Comparison of ENCODE assay signal across 8 cellular contexts in genomic region chr19:2149980-2150793, GRCh38. TPM values are rescaled to one million over a fixed set of nuclear protein-coding genes. Genes with fewer than 3 reads are reported as not detected.
A peak's percentile ranks its signal among the peaks of the same experiment; 100 is the strongest.
DNase-seq lines count a peak whose midpoint lies in the region; ATAC-seq, FAIRE-seq and TF ChIP-seq lines count a peak whose summit lies in the region.

No MANE protein-coding gene starts in this region.

- H3K4me2 ChIP-seq in astrocyte (ENCODE audit: low read length) (peak overlapping the region; percentile 96), HepG2 (ENCODE audit: low read depth, low read length) (peak overlapping the region; percentile 96)

- TF ChIP-seq EP300 in HepG2 (IDR thresholded peaks at IDR 0.05; ENCODE audit: low read depth in 2 of 2, low read length in 2 of 2) (no peak), HepG2 (CRISPR knock-in tag; IDR thresholded peaks at IDR 0.05; ENCODE audit: borderline replicate concordance) (no peak), tibial nerve (IDR thresholded peaks at IDR 0.05) (no peak)

- H3K9ac ChIP-seq in astrocyte (ENCODE audit: low read length) = peak overlapping the region; percentile 95
- H3K9ac ChIP-seq in HepG2 (ENCODE audit: insufficient read depth, low read depth, low read length) = peak overlapping the region; percentile 99

- WGBS in HepG2 (ENCODE audit: low lambda C conversion rate) = 9% methylated on average over 19 of the region's 30 CpGs
- WGBS in tibial nerve, 2 donors = 16 to 28% methylated on average over 20 to 30 of the region's 30 CpGs

- peaks cover 3% of the 10 kb centered on the region for H3K36me3 Mint-ChIP-seq in astrocyte (ENCODE audit: low read depth, unreplicated experiment)

- H3K27me3 ChIP-seq in astrocyte (ENCODE audit: insufficient read depth, low read length) (no peaks in the 10 kb centered on the region), HepG2 (ENCODE audit: control insufficient read depth in 1 of 2, insufficient read depth in 2 of 2, low read length in 2 of 2) (no peaks in the 10 kb centered on the region; a peak in 1 of 5 replicates), tibial nerve (no peaks in the 10 kb centered on the region)

- TF ChIP-seq POLR2A in HepG2 (IDR thresholded peaks at IDR 0.05; ENCODE audit: insufficient read depth in 1 of 2, low read depth in 2 of 2, low read length in 2 of 2) (no peak), tibial nerve (IDR thresholded peaks at IDR 0.05) (no peak)

- H3K27ac Mint-ChIP-seq in astrocyte (ENCODE audit: unreplicated experiment) = peak overlapping the region; percentile 95

- no peak for TF ChIP-seq CTCF in astrocyte (IDR thresholded peaks at IDR 0.05; ENCODE audit: insufficient read depth, low read depth, low read length)
- TF ChIP-seq CTCF in HepG2 (CRISPR knock-in tag; IDR thresholded peaks at IDR 0.05) = no peak
- no peak for TF ChIP-seq CTCF in tibial nerve (IDR thresholded peaks at IDR 0.05)

- no peaks in the 10 kb centered on the region for H3K9me3 Mint-ChIP-seq in astrocyte (ENCODE audit: unreplicated experiment)

- CTCF ChIA-PET in HepG2 (lab: Yijun Ruan, JAX; ENCODE audit: low intra/inter-chr PET ratio, low total read pairs) = no interaction called here

- H3K4me1 ChIP-seq in astrocyte (ENCODE audit: insufficient read depth, low read length) (peaks cover 17% of the 10 kb centered on the region), HepG2 (ENCODE audit: insufficient read depth, low read length) (peaks cover 63% of the 10 kb centered on the region), tibial nerve (peaks cover 0 to 51% (median 29%) of the 10 kb centered on the region in 4 donors)

- H3K79me2 ChIP-seq in astrocyte (ENCODE audit: insufficient read depth, low read length) (peaks cover 60% of the 10 kb centered on the region), HepG2 (ENCODE audit: insufficient read depth, low read length) (peaks cover 56% of the 10 kb centered on the region)

- peaks cover 55% of the 10 kb centered on the region for H4K20me1 ChIP-seq in astrocyte (ENCODE audit: insufficient read depth, low read length)
- peaks cover 31% of the 10 kb centered on the region for H4K20me1 ChIP-seq in HepG2 (ENCODE audit: insufficient read depth, low read length)

- peaks cover 2% of the 10 kb centered on the region for H3K36me3 ChIP-seq in astrocyte (ENCODE audit: insufficient read depth, low read length)
- peaks cover 3 to 9% of the 10 kb centered on the region in 2 experiments; a peak in 2 of 5 replicates for H3K36me3 ChIP-seq in HepG2 (replicated peaks in 1 of 2; ENCODE audit: control insufficient read depth in 1 of 2, insufficient read depth in 2 of 2, low read length in 2 of 2)
- H3K36me3 ChIP-seq in tibial nerve = peaks cover 0 to 7% (median 0%) of the 10 kb centered on the region in 3 donors

- POLR2A ChIA-PET in HepG2 (lab: Yijun Ruan, JAX) = interaction anchor here (0.9 kb wide), 1 partner anchor 15 kb away, joined by 3 read pairs; no protein-coding TSS in a partner anchor

- H3K4me1 Mint-ChIP-seq in astrocyte (ENCODE audit: low read depth, unreplicated experiment) = peaks cover 22% of the 10 kb centered on the region

- DNase-seq in Ammon's horn (ENCODE audit: low spot score) (peak; percentile 29), HK-2 (ENCODE audit: unreplicated experiment) (peak; percentile 44), astrocyte (ENCODE audit: low read depth) (no peak), HepG2 (ENCODE audit: low spot score) (no peak), tibial nerve (ENCODE audit: low spot score in 2 of 2) (no peak), hippocampal formation (lab: John Stamatoyannopoulos, UW) (no peak), G401 (ENCODE audit: low spot score) (no peak)

- H3K4me3 Mint-ChIP-seq in astrocyte (ENCODE audit: unreplicated experiment) = peak overlapping the region; percentile 92

- BruUV-seq in HepG2 (replicated peaks; lab: Mats Ljungman, UMichigan) = no TSS peak

- TF ChIP-seq RAD21 in HepG2 (CRISPR knock-in tag; IDR thresholded peaks at IDR 0.05) = no peak

- H3K4me3 ChIP-seq in astrocyte (ENCODE audit: insufficient read depth, low read depth, low read length) (peak overlapping the region; percentile 91), HepG2 (replicated peaks in 1 of 3; ENCODE audit: insufficient read depth in 1 of 3, low read depth in 2 of 3, low read length in 3 of 3) (peak overlapping the region; percentile 85 to 100 (median 97)), tibial nerve (peak overlapping the region; percentile 78 to 99 (median 94))

- H3K27ac ChIP-seq in astrocyte (ENCODE audit: low read depth, low read length) (peak overlapping the region; percentile 85), HepG2 (ENCODE audit: extremely low read length, insufficient read depth, low read length) (peak overlapping the region; percentile 76), tibial nerve (peak overlapping the region; percentile 69 to 90 (median 75))

- intact Hi-C loops in HepG2 (cut with micrococcal nuclease; ENCODE audit: unreplicated experiment) = loop anchor here (10.0 kb wide), 2 partner anchors 85 to 135 kb away; partner anchors contain the start of genes BTBD2, PLEKHJ1 and SF3A2

- no peak for FAIRE-seq in astrocyte (lab: Jason Lieb, UNC)
- FAIRE-seq in HepG2 (lab: Jason Lieb, UNC) = no peak

- H2AFZ ChIP-seq in astrocyte (ENCODE audit: low read depth, low read length) (no peak overlapping the region), HepG2 (ENCODE audit: low read length) (no peak overlapping the region)

- no peaks in the 10 kb centered on the region for H3K27me3 Mint-ChIP-seq in astrocyte (ENCODE audit: low read depth, unreplicated experiment)

- ATAC-seq in HepG2 = no peak
- no peak for ATAC-seq in GM21447 (IDR thresholded peaks at IDR 0.05; ENCODE audit: unreplicated experiment)

- in situ Hi-C loops in HepG2 (cut with HindIII; ENCODE audit: extremely low pct_ligation_motif_present, low pct_unique_long_range_greater_than_20kb) (loop anchor here (10.0 kb wide), 1 partner anchor 165 kb away; no protein-coding TSS in a partner anchor), G401 (cut with HindIII; ENCODE audit: low sequenced_read_pairs) (no loop called here)

- H3K9me3 ChIP-seq in astrocyte (ENCODE audit: insufficient read depth, low read depth, low read length) = no peaks in the 10 kb centered on the region
- H3K9me3 ChIP-seq in HepG2 (ENCODE audit: low read length) = no peaks in the 10 kb centered on the region
- no peaks in the 10 kb centered on the region for H3K9me3 ChIP-seq in tibial nerve

RNA-seq across cellular contexts. Expression of gene AP3D1, which starts 1.2 kb away (rescaled TPM):
- 162 and 167 TPM in 2 replicates for total RNA-seq in astrocyte
- 73.5 and 82.6 TPM in 2 replicates for total RNA-seq in HepG2 (2016; rRNA removed; fragmentation: Illumina TruSeq; extraction: Trizol)
- 30.1 and 33.5 TPM in 2 replicates for total RNA-seq in HepG2 (2016; cell fraction: cytosol; rRNA removed; fragmentation: Illumina TruSeq; extraction: Trizol; ENCODE audit: low read depth)
- total RNA-seq in HepG2 (2016; cell fraction: insoluble cytoplasmic fraction; rRNA removed; fragmentation: Illumina TruSeq; extraction: Trizol) = 55.4 and 84.4 TPM in 2 replicates
- total RNA-seq in HepG2 (2016; cell fraction: membrane; rRNA removed; fragmentation: Illumina TruSeq; extraction: Trizol) = 61.4 and 65.9 TPM in 2 replicates
- 44.7 and 54.3 TPM in 2 replicates for total RNA-seq in HepG2 (2016; cell fraction: nucleus; rRNA removed; fragmentation: Illumina TruSeq; extraction: Trizol)
- polyA plus RNA-seq in HepG2 (2011; rRNA removed) = 68.0 and 78.6 TPM in 2 replicates
- 50.1 and 66.2 TPM in 2 replicates for polyA plus RNA-seq in HepG2 (2011; cell fraction: cytosol; rRNA removed)
- polyA plus RNA-seq in HepG2 (2011; cell fraction: nucleus; rRNA removed) = 236 and 270 TPM in 2 replicates
- polyA plus RNA-seq in HepG2 (2012) = 61.5 and 82.7 TPM in 2 replicates
- polyA plus RNA-seq in HepG2 (2016; cell fraction: cytosol; fragmentation: Illumina TruSeq; extraction: Trizol; ENCODE audit: low read depth) = 11.6 and 13.9 TPM in 2 replicates
- polyA plus RNA-seq in HepG2 (2016; cell fraction: insoluble cytoplasmic fraction; fragmentation: Illumina TruSeq; extraction: Trizol; ENCODE audit: low read depth) = 71.2 and 87.4 TPM in 2 replicates
- 38.5 and 41.5 TPM in 2 replicates for polyA plus RNA-seq in HepG2 (2016; cell fraction: membrane; fragmentation: Illumina TruSeq; extraction: Trizol; ENCODE audit: low read depth)
- polyA plus RNA-seq in HepG2 (2016; cell fraction: nucleus; fragmentation: Illumina TruSeq; extraction: Trizol; ENCODE audit: insufficient read depth, low read depth) = 139 and 143 TPM in 2 replicates
- 72.3 and 142 TPM in 2 replicates for polyA minus RNA-seq in HepG2 (2011; rRNA and poly(A)+ RNA removed; ENCODE audit: low replicate concordance)
- 54.0 and 70.6 TPM in 2 replicates for polyA minus RNA-seq in HepG2 (2011; cell fraction: cytosol; rRNA and poly(A)+ RNA removed)
- 44.3 and 51.8 TPM in 2 replicates for polyA minus RNA-seq in HepG2 (2011; cell fraction: nucleus; rRNA and poly(A)+ RNA removed)
- 100 to 1,000 TPM in 1 of 4 donors, 10 to 100 TPM in 3; 75.2 to 127 (median 83.3) TPM for total RNA-seq in tibial nerve
- 195 and 235 TPM in 2 replicates for total RNA-seq in G401 (2014; rRNA removed; shearing (Covaris generic))

RNA-seq across cellular contexts. Expression of gene DOT1L, which starts 13.5 kb away (rescaled TPM):
- total RNA-seq in astrocyte (21.7 and 25.6 TPM in 2 replicates), HepG2 (2016; rRNA removed; fragmentation: Illumina TruSeq; extraction: Trizol) (7.5 and 9.7 TPM in 2 replicates), tibial nerve (10 to 100 TPM; 13.8 to 59.4 (median 18.1) TPM)
- total RNA-seq in HepG2 (2016; cell fraction: cytosol; rRNA removed; fragmentation: Illumina TruSeq; extraction: Trizol; ENCODE audit: low read depth) = 20.6 and 20.7 TPM in 2 replicates
- total RNA-seq in HepG2 (2016; cell fraction: insoluble cytoplasmic fraction; rRNA removed; fragmentation: Illumina TruSeq; extraction: Trizol) = 6.4 and 8.2 TPM in 2 replicates
- 12.0 and 15.8 TPM in 2 replicates for total RNA-seq in HepG2 (2016; cell fraction: membrane; rRNA removed; fragmentation: Illumina TruSeq; extraction: Trizol)
- 12.3 and 14.9 TPM in 2 replicates for total RNA-seq in HepG2 (2016; cell fraction: nucleus; rRNA removed; fragmentation: Illumina TruSeq; extraction: Trizol)
- polyA plus RNA-seq in HepG2 (2011; rRNA removed) = 14.6 and 17.9 TPM in 2 replicates
- polyA plus RNA-seq in HepG2 (2011; cell fraction: cytosol; rRNA removed) = 6.1 and 9.5 TPM in 2 replicates
- 138 and 210 TPM in 2 replicates for polyA plus RNA-seq in HepG2 (2011; cell fraction: nucleus; rRNA removed)
- polyA plus RNA-seq in HepG2 (2012) = 22.3 and 23.3 TPM in 2 replicates
- polyA plus RNA-seq in HepG2 (2016; cell fraction: cytosol; fragmentation: Illumina TruSeq; extraction: Trizol; ENCODE audit: low read depth) = 2.5 and 3.3 TPM in 2 replicates
- polyA plus RNA-seq in HepG2 (2016; cell fraction: insoluble cytoplasmic fraction; fragmentation: Illumina TruSeq; extraction: Trizol; ENCODE audit: low read depth) = 10.5 and 15.3 TPM in 2 replicates
- 7.1 TPM in 2 replicates for polyA plus RNA-seq in HepG2 (2016; cell fraction: membrane; fragmentation: Illumina TruSeq; extraction: Trizol; ENCODE audit: low read depth)
- 76.0 and 84.3 TPM in 2 replicates for polyA plus RNA-seq in HepG2 (2016; cell fraction: nucleus; fragmentation: Illumina TruSeq; extraction: Trizol; ENCODE audit: insufficient read depth, low read depth)
- 36.8 and 45.6 TPM in 2 replicates for polyA minus RNA-seq in HepG2 (2011; rRNA and poly(A)+ RNA removed; ENCODE audit: low replicate concordance)
- 21.6 and 26.0 TPM in 2 replicates for polyA minus RNA-seq in HepG2 (2011; cell fraction: cytosol; rRNA and poly(A)+ RNA removed)
- 30.1 and 31.9 TPM in 2 replicates for polyA minus RNA-seq in HepG2 (2011; cell fraction: nucleus; rRNA and poly(A)+ RNA removed)
- total RNA-seq in G401 (2014; rRNA removed; shearing (Covaris generic)) = 12.1 and 14.8 TPM in 2 replicates

RNA-seq across cellular contexts. Expression of gene IZUMO4, which starts 53.5 kb away (rescaled TPM):
- total RNA-seq in astrocyte (5.6 and 5.8 TPM in 2 replicates), HepG2 (2016; rRNA removed; fragmentation: Illumina TruSeq; extraction: Trizol) (0.24 and 0.77 TPM in 2 replicates), tibial nerve (10 to 100 TPM; 28.6 to 46.3 (median 33.2) TPM)
- 0.79 and 0.91 TPM in 2 replicates for total RNA-seq in HepG2 (2016; cell fraction: cytosol; rRNA removed; fragmentation: Illumina TruSeq; extraction: Trizol; ENCODE audit: low read depth)
- total RNA-seq in HepG2 (2016; cell fraction: insoluble cytoplasmic fraction; rRNA removed; fragmentation: Illumina TruSeq; extraction: Trizol) = 0.34 and 1.5 TPM in 2 replicates
- total RNA-seq in HepG2 (2016; cell fraction: membrane; rRNA removed; fragmentation: Illumina TruSeq; extraction: Trizol) = 0.83 and 1.5 TPM in 2 replicates
- 1.1 and 2.5 TPM in 2 replicates for total RNA-seq in HepG2 (2016; cell fraction: nucleus; rRNA removed; fragmentation: Illumina TruSeq; extraction: Trizol)
- polyA plus RNA-seq in HepG2 (2011; rRNA removed) = 3.9 and 4.1 TPM in 2 replicates
- 0.55 and 0.75 TPM in 2 replicates for polyA plus RNA-seq in HepG2 (2011; cell fraction: cytosol; rRNA removed)
- 66.6 and 91.0 TPM in 2 replicates for polyA plus RNA-seq in HepG2 (2011; cell fraction: nucleus; rRNA removed)
- 1.7 and 4.4 TPM in 2 replicates for polyA plus RNA-seq in HepG2 (2012)
- polyA plus RNA-seq in HepG2 (2016; cell fraction: cytosol; fragmentation: Illumina TruSeq; extraction: Trizol; ENCODE audit: low read depth) = 0.57 and 1.2 TPM in 2 replicates
- polyA plus RNA-seq in HepG2 (2016; cell fraction: insoluble cytoplasmic fraction; fragmentation: Illumina TruSeq; extraction: Trizol; ENCODE audit: low read depth) = 0.45 and 0.53 TPM in 2 replicates
- 0.94 TPM in 2 replicates for polyA plus RNA-seq in HepG2 (2016; cell fraction: membrane; fragmentation: Illumina TruSeq; extraction: Trizol; ENCODE audit: low read depth)
- polyA plus RNA-seq in HepG2 (2016; cell fraction: nucleus; fragmentation: Illumina TruSeq; extraction: Trizol; ENCODE audit: insufficient read depth, low read depth) = 4.3 and 6.3 TPM in 2 replicates
- polyA minus RNA-seq in HepG2 (2011; rRNA and poly(A)+ RNA removed; ENCODE audit: low replicate concordance) = 0.54 and 2.7 TPM in 2 replicates
- not detected in 2 replicates for polyA minus RNA-seq in HepG2 (2011; cell fraction: cytosol; rRNA and poly(A)+ RNA removed)
- polyA minus RNA-seq in HepG2 (2011; cell fraction: nucleus; rRNA and poly(A)+ RNA removed) = 1.9 and 4.2 TPM in 2 replicates
- 0.25 and 4.0 TPM in 2 replicates for total RNA-seq in G401 (2014; rRNA removed; shearing (Covaris generic))

RNA-seq across cellular contexts. Expression of gene MOB3A, which starts 54.1 kb away (rescaled TPM):
- total RNA-seq in astrocyte (45.3 and 47.2 TPM in 2 replicates), HepG2 (2016; rRNA removed; fragmentation: Illumina TruSeq; extraction: Trizol) (3.5 and 4.3 TPM in 2 replicates), tibial nerve (10 to 100 TPM; 31.7 to 70.8 (median 35.2) TPM)
- total RNA-seq in HepG2 (2016; cell fraction: cytosol; rRNA removed; fragmentation: Illumina TruSeq; extraction: Trizol; ENCODE audit: low read depth) = 2.2 and 2.7 TPM in 2 replicates
- 3.5 and 4.0 TPM in 2 replicates for total RNA-seq in HepG2 (2016; cell fraction: insoluble cytoplasmic fraction; rRNA removed; fragmentation: Illumina TruSeq; extraction: Trizol)
- 2.7 and 3.2 TPM in 2 replicates for total RNA-seq in HepG2 (2016; cell fraction: membrane; rRNA removed; fragmentation: Illumina TruSeq; extraction: Trizol)
- 2.4 and 2.5 TPM in 2 replicates for total RNA-seq in HepG2 (2016; cell fraction: nucleus; rRNA removed; fragmentation: Illumina TruSeq; extraction: Trizol)
- polyA plus RNA-seq in HepG2 (2011; rRNA removed) = 17.8 and 20.3 TPM in 2 replicates
- 13.9 and 16.9 TPM in 2 replicates for polyA plus RNA-seq in HepG2 (2011; cell fraction: cytosol; rRNA removed)
- 10.8 and 12.6 TPM in 2 replicates for polyA plus RNA-seq in HepG2 (2011; cell fraction: nucleus; rRNA removed)
- polyA plus RNA-seq in HepG2 (2012) = 6.2 and 6.8 TPM in 2 replicates
- polyA plus RNA-seq in HepG2 (2016; cell fraction: cytosol; fragmentation: Illumina TruSeq; extraction: Trizol; ENCODE audit: low read depth) = 0.97 and 1.0 TPM in 2 replicates
- polyA plus RNA-seq in HepG2 (2016; cell fraction: insoluble cytoplasmic fraction; fragmentation: Illumina TruSeq; extraction: Trizol; ENCODE audit: low read depth) = 6.2 and 7.9 TPM in 2 replicates
- polyA plus RNA-seq in HepG2 (2016; cell fraction: membrane; fragmentation: Illumina TruSeq; extraction: Trizol; ENCODE audit: low read depth) = 2.8 TPM in 2 replicates
- 6.6 and 6.8 TPM in 2 replicates for polyA plus RNA-seq in HepG2 (2016; cell fraction: nucleus; fragmentation: Illumina TruSeq; extraction: Trizol; ENCODE audit: insufficient read depth, low read depth)
- polyA minus RNA-seq in HepG2 (2011; rRNA and poly(A)+ RNA removed; ENCODE audit: low replicate concordance) = 23.6 and 71.5 TPM in 2 replicates
- 19.3 and 25.0 TPM in 2 replicates for polyA minus RNA-seq in HepG2 (2011; cell fraction: cytosol; rRNA and poly(A)+ RNA removed)
- polyA minus RNA-seq in HepG2 (2011; cell fraction: nucleus; rRNA and poly(A)+ RNA removed) = 5.3 and 6.0 TPM in 2 replicates
- 20.6 and 29.0 TPM in 2 replicates for total RNA-seq in G401 (2014; rRNA removed; shearing (Covaris generic))

Comparison
In these comparisons a context has a peak if more than half of its experiments do, and no peak if none do; other contexts are left out.
1. DNase-seq: peak in Ammon's horn (single experiment) and HK-2 (single experiment); none in astrocyte (single experiment), HepG2 (single experiment), tibial nerve (0 of 2), hippocampal formation (0 of 2) and G401 (single experiment).
2. Peak in every context shown above with its lines, with median percentiles within 50 percentile points of each other: H3K27ac ChIP-seq and H3K4me3 ChIP-seq.